ENCODE assay signal across 14 cellular contexts in genomic region chr11:63879598-63879997, GRCh38. TPM values are rescaled to one million over a fixed set of nuclear protein-coding genes. Genes with fewer than 3 reads are reported as not detected.
DNase-seq lines count a peak whose midpoint lies in the region; ATAC-seq and TF ChIP-seq lines count a peak whose summit lies in the region.
"Had no signal": no experiment of that assay in that cellular context is flagged by ENCODE, and none has a peak within 500 bp of the region (broad histone marks: within the 10 kb centered on the region; RNA-seq: fewer than 3 reads in every experiment).

No MANE protein-coding gene starts in this region.

- H3K27ac Mint-ChIP-seq in stimulated activated naive CD8-positive, alpha-beta T cell treated with anti-CD3 and anti-CD28 coated beads, Interleukin-15, Interleukin-2, amounts not matched to agents 100 ng/mL and 50 ng/mL, for 24 hours: peak overlapping the region; percentile 55

- no peaks in the 10 kb centered on the region for H3K9me3 ChIP-seq in colonic mucosa
- no peaks in the 10 kb centered on the region for H3K9me3 ChIP-seq in mucosa of rectum (ENCODE audit: control insufficient read depth in 2 of 2, low read length in 2 of 2)
- no peaks in the 10 kb centered on the region for H3K9me3 ChIP-seq in uterus
- no peaks in the 10 kb centered on the region for H3K9me3 ChIP-seq in esophagus muscularis mucosa
- H3K9me3 ChIP-seq: psoas muscle had no signal

- H3K36me3 ChIP-seq in colonic mucosa: no peaks in the 10 kb centered on the region
- peaks cover 3 to 5% of the 10 kb centered on the region in 2 donors for H3K36me3 ChIP-seq in mucosa of rectum (ENCODE audit: control insufficient read depth in 2 of 2, insufficient read depth in 2 of 2, low read length in 2 of 2)
- H3K36me3 ChIP-seq in uterus: no peaks in the 10 kb centered on the region
- H3K36me3 ChIP-seq in H7 (replicated peaks; ENCODE audit: control insufficient read depth, insufficient read depth, low read length): no peaks in the 10 kb centered on the region
- H3K36me3 ChIP-seq in esophagus muscularis mucosa: peaks cover 0 to 10% (median 3%) of the 10 kb centered on the region in 4 donors

- H3K4me1 ChIP-seq in colonic mucosa (peaks cover 14% of the 10 kb centered on the region), mucosa of rectum (ENCODE audit: control insufficient read depth in 2 of 2, insufficient read depth in 2 of 2, low read length in 2 of 2) (peaks cover 23 to 28% of the 10 kb centered on the region in 2 donors), uterus (peaks cover 0 to 5% of the 10 kb centered on the region in 2 donors), esophagus muscularis mucosa (peaks cover 36 to 83% (median 57%) of the 10 kb centered on the region in 4 donors)

- H3K4me1 Mint-ChIP-seq in stimulated activated naive CD8-positive, alpha-beta T cell treated with anti-CD3 and anti-CD28 coated beads, Interleukin-15, Interleukin-2, amounts not matched to agents 100 ng/mL and 50 ng/mL, for 24 hours (ENCODE audit: low read depth): peaks cover 86% of the 10 kb centered on the region

- H3K4me3 ChIP-seq in colonic mucosa (no peak overlapping the region), mucosa of rectum (ENCODE audit: low read length in 2 of 2) (peak overlapping the region in 1 of 2 donors; percentile 32), uterus (no peak overlapping the region), H7 (ENCODE audit: insufficient read depth, low read depth, low read length) (no peak overlapping the region), esophagus muscularis mucosa (no peak overlapping the region)
- H3K4me3 ChIP-seq: psoas muscle had no signal

- H3K36me3 Mint-ChIP-seq in stimulated activated naive CD8-positive, alpha-beta T cell treated with anti-CD3 and anti-CD28 coated beads, Interleukin-15, Interleukin-2, amounts not matched to agents 100 ng/mL and 50 ng/mL, for 24 hours (ENCODE audit: low read depth): peaks cover 20% of the 10 kb centered on the region

- H3K4me3 Mint-ChIP-seq in stimulated activated naive CD8-positive, alpha-beta T cell treated with anti-CD3 and anti-CD28 coated beads, Interleukin-15, Interleukin-2, amounts not matched to agents 100 ng/mL and 50 ng/mL, for 24 hours: no peak overlapping the region

- peak overlapping the region; percentile 42 for H3K27ac ChIP-seq in colonic mucosa
- H3K27ac ChIP-seq in mucosa of rectum (ENCODE audit: low read depth in 2 of 2, low read length in 2 of 2): peak overlapping the region; percentile 50 to 59
- H3K27ac ChIP-seq in uterus: peak overlapping the region; percentile 22 to 57
- H3K27ac ChIP-seq in esophagus muscularis mucosa (replicated peaks in 1 of 4): no peak overlapping the region
- H3K27ac ChIP-seq: psoas muscle had no signal

- TF ChIP-seq POLR2A in uterus (IDR thresholded peaks at IDR 0.05) (no peak), esophagus muscularis mucosa (IDR thresholded peaks at IDR 0.05; ENCODE audit: low read depth) (no peak)

- TF ChIP-seq CTCF in colonic mucosa (IDR thresholded peaks at IDR 0.05) (no peak), uterus (IDR thresholded peaks at IDR 0.05) (no peak), esophagus muscularis mucosa (IDR thresholded peaks at IDR 0.05) (no peak)

- no peak for DNase-seq in stimulated activated naive CD8-positive, alpha-beta T cell treated with anti-CD3 and anti-CD28 coated beads, Interleukin-15, Interleukin-2, amounts not matched to agents 100 U/mL and 50 U/mL, for 24 hours
- DNase-seq in colonic mucosa (no peak), uterus (no peak), H7 (no peak), esophagus muscularis mucosa (ENCODE audit: extremely low spot score) (no peak)
- DNase-seq: AML-193; NCI-H1048; NCI-H524 treated with DMSO at 0.1 percent for 48 hours; psoas muscle; stimulated activated CD4-positive, alpha-beta T cell treated with anti-CD3 and anti-CD28 coated beads, Interleukin-1b, Interleukin-23, amount 100 ng/mL, for 48 hours had no signal

- no peaks in the 10 kb centered on the region for H3K27me3 Mint-ChIP-seq in stimulated activated naive CD8-positive, alpha-beta T cell treated with anti-CD3 and anti-CD28 coated beads, Interleukin-15, Interleukin-2, amounts not matched to agents 100 ng/mL and 50 ng/mL, for 24 hours

- intact Hi-C loops in colonic mucosa (cut with DNase I): no loop called here
- intact Hi-C loops in uterus (cut with DNase I; ENCODE audit: low total_unique reads): no loop called here
- intact Hi-C loops in esophagus muscularis mucosa (cut with DNase I): no loop called here

- ATAC-seq in stimulated activated naive CD8-positive, alpha-beta T cell treated with anti-CD3 and anti-CD28 coated beads, Interleukin-15, Interleukin-2, amounts not matched to agents 100 U/mL and 50 U/mL, for 24 hours: no peak
- no peak for ATAC-seq in HG02938 (IDR thresholded peaks at IDR 0.05; ENCODE audit: unreplicated experiment)
- ATAC-seq: left lobe of liver, psoas muscle had no signal

- H3K9ac ChIP-seq in colonic mucosa (ENCODE audit: low read depth in 2 of 2, low read length in 2 of 2): peak overlapping the region in 1 of 2 donors; percentile 7
- H3K9ac ChIP-seq in mucosa of rectum (ENCODE audit: low read depth in 1 of 2, low read length in 2 of 2): peak overlapping the region; percentile 14 to 34

- no peak for TF ChIP-seq EP300 in esophagus muscularis mucosa (IDR thresholded peaks at IDR 0.05)

- no peaks in the 10 kb centered on the region for H3K9me3 Mint-ChIP-seq in stimulated activated naive CD8-positive, alpha-beta T cell treated with anti-CD3 and anti-CD28 coated beads, Interleukin-15, Interleukin-2, amounts not matched to agents 100 ng/mL and 50 ng/mL, for 24 hours

- H3K27me3 ChIP-seq in colonic mucosa (no peaks in the 10 kb centered on the region), mucosa of rectum (ENCODE audit: control insufficient read depth in 2 of 2, insufficient read depth in 2 of 2, low read length in 2 of 2) (no peaks in the 10 kb centered on the region), uterus (no peaks in the 10 kb centered on the region), H7 (ENCODE audit: control insufficient read depth, insufficient read depth, low read length) (no peaks in the 10 kb centered on the region), esophagus muscularis mucosa (no peaks in the 10 kb centered on the region)

RNA-seq across cellular contexts. Expression of gene RCOR2, which starts 37.4 kb away (rescaled TPM):
- 1 to 10 TPM; 4.8 to 5.2 TPM for total RNA-seq in colonic mucosa
- 10 to 100 TPM in 1 of 4 donors, 1 to 10 TPM in 1, not detected in 2; 5.8 to 11.8 TPM for total RNA-seq in uterus
- 63.5 and 66.8 TPM in 2 replicates for total RNA-seq in H7 (2014; rRNA removed; shearing (Covaris generic))
- under 1 TPM in 3 of 4 donors, not detected in 1; 0.40 to 0.45 (median 0.42) TPM for total RNA-seq in esophagus muscularis mucosa

RNA-seq across cellular contexts. Expression of gene MARK2, which starts 40.7 kb away (rescaled TPM):
- total RNA-seq in colonic mucosa (10 to 100 TPM; 86.8 to 96.8 TPM), uterus (10 to 100 TPM in 3 of 4 donors, 1 to 10 TPM in 1; 6.9 to 36.5 (median 17.7) TPM), esophagus muscularis mucosa (10 to 100 TPM; 21.5 to 38.1 (median 30.6) TPM)
- 26.5 and 30.2 TPM in 2 replicates for total RNA-seq in H7 (2014; rRNA removed; shearing (Covaris generic))

RNA-seq across cellular contexts. Expression of gene NAA40, which starts 59.2 kb away (rescaled TPM):
- 10 to 100 TPM; 20.5 to 32.9 TPM for total RNA-seq in colonic mucosa
- 10 to 100 TPM in 2 of 4 donors, 1 to 10 TPM in 2; 2.1 to 17.8 (median 9.2) TPM for total RNA-seq in uterus
- 13.8 and 15.0 TPM in 2 replicates for total RNA-seq in H7 (2014; rRNA removed; shearing (Covaris generic))
- 1 to 10 TPM; 3.8 to 8.8 (median 8.0) TPM for total RNA-seq in esophagus muscularis mucosa

Comparison
In these comparisons a context has a peak if more than half of its experiments do, and no peak if none do; other contexts are left out.
1. H3K27ac ChIP-seq: peak in colonic mucosa (single experiment), mucosa of rectum (2 of 2) and uterus (2 of 2); none in esophagus muscularis mucosa (0 of 4).